ENCODE assay signal across 19 cellular contexts in genomic region chr10:130770018-130770630, GRCh38.
"Had no signal": no experiment of that assay in that cellular context is flagged by ENCODE, and none has a peak within 500 bp of the region (broad histone marks: within the 10 kb centered on the region; RNA-seq: fewer than 3 reads in every experiment).

No MANE protein-coding gene starts in this region.

- H3K36me3 ChIP-seq: ovary, tibial artery, upper lobe of left lung, vagina had no signal

- DNase-seq: effector CD4-positive, alpha-beta T cell; endodermal cell; erythroblast; foreskin keratinocyte; immature natural killer cell; left colon; left ventricle myocardium superior; mesendoderm; naive thymus-derived CD4-positive, alpha-beta T cell; nucleus accumbens; ovary; right cardiac atrium; stimulated activated CD4-positive, alpha-beta T cell treated with anti-CD3 and anti-CD28 coated beads, Interleukin-2, amount 100 ng/mL, for 24 hours; stimulated activated CD4-positive, alpha-beta T cell treated with anti-CD3 and anti-CD28 coated beads, Interleukin-4, amount 100 ng/mL, for 4 hours; stimulated activated naive CD4-positive, alpha-beta T cell treated with Interleukin-2 at 50 U/mL for 16 hours; upper lobe of left lung had no signal

- H3K27me3 ChIP-seq: foreskin keratinocyte, ovary, upper lobe of left lung, vagina had no signal

- ATAC-seq: foreskin keratinocyte; left colon; left ventricle myocardium superior; naive thymus-derived CD4-positive, alpha-beta T cell had no signal

- H3K27ac ChIP-seq: coronary artery, foreskin keratinocyte, ovary, tibial artery, upper lobe of left lung, vagina had no signal

- H3K4me3 ChIP-seq: coronary artery, ovary, tibial artery, upper lobe of left lung, vagina had no signal

- H3K9me3 ChIP-seq: ovary, vagina had no signal

- H3K4me1 ChIP-seq: foreskin keratinocyte, tibial artery, upper lobe of left lung, vagina had no signal
